Comparison of ENCODE assay signal across 10 cellular contexts in genomic region chr13:59750860-59751259, GRCh38.
DNase-seq lines count a peak whose midpoint lies in the region; ATAC-seq and TF ChIP-seq lines count a peak whose summit lies in the region.
"Had no signal": no experiment of that assay in that cellular context is flagged by ENCODE, and none has a peak within 500 bp of the region (broad histone marks: within the 10 kb centered on the region; RNA-seq: fewer than 3 reads in every experiment).

No MANE protein-coding gene starts in this region.

- H3K27me3 ChIP-seq in SK-N-SH (ENCODE audit: insufficient read depth), result no peaks in the 10 kb centered on the region

- DNase-seq in G401 (ENCODE audit: low spot score) (peak; percentile 89), SK-N-SH (peak; percentile 60), foreskin fibroblast (peak; percentile 65 to 84), occipital lobe (lab: John Stamatoyannopoulos, UW) (peak; percentile 71), posterior vena cava (ENCODE audit: low spot score) (no peak), GM20000 (ENCODE audit: low spot score) (no peak), omental fat pad (ENCODE audit: low spot score) (no peak)
- DNase-seq: activated CD4-positive, alpha-beta T cell treated with anti-CD3 and anti-CD28 coated beads for 1 hour; MV-4-11 had no signal

- H3K4me3 ChIP-seq in SK-N-SH (ENCODE audit: low read depth in 2 of 2, low read length in 1 of 2) (peak overlapping the region; percentile 36 to 41; a peak in 3 of 4 replicates), foreskin fibroblast (ENCODE audit: low read depth in 1 of 2, low read length in 2 of 2) (peak overlapping the region; percentile 19 to 35)

- peak overlapping the region; percentile 63 for H3K4me2 ChIP-seq in SK-N-SH

- H3K27ac ChIP-seq in SK-N-SH (ENCODE audit: low read depth in 2 of 2, low read length in 1 of 2), result peak overlapping the region; percentile 54 to 65

- CTCF ChIA-PET in SK-N-SH (lab: Yijun Ruan, JAX), result interaction anchor here (1.1 to 1.7 kb wide), 2 partner anchors 13 to 26 kb away, joined by 4 to 5 read pairs; no protein-coding TSS in a partner anchor

- POLR2A ChIA-PET in SK-N-SH (lab: Yijun Ruan, JAX), result no interaction called here

- peaks cover 13 to 66% of the 10 kb centered on the region in 2 experiments for H3K4me1 ChIP-seq in SK-N-SH (ENCODE audit: control insufficient read depth in 1 of 2, insufficient read depth in 2 of 2, low read depth in 1 of 2, low read length in 1 of 2)

- no peak for TF ChIP-seq EP300 in SK-N-SH (IDR thresholded peaks at IDR 0.05; ENCODE audit: borderline replicate concordance in 1 of 2, low read depth in 1 of 2, low read length in 1 of 2)

- H3K36me3 ChIP-seq in SK-N-SH (replicated peaks in 1 of 2; ENCODE audit: control insufficient read depth in 1 of 2, insufficient read depth in 2 of 2, low read length in 1 of 2), result no peaks in the 10 kb centered on the region

- in situ Hi-C loops in G401 (cut with HindIII; ENCODE audit: low sequenced_read_pairs), result no loop called here

- peak overlapping the region; percentile 23 for H2AFZ ChIP-seq in SK-N-SH (ENCODE audit: low read depth)

- no peaks in the 10 kb centered on the region for H3K9me2 ChIP-seq in SK-N-SH

- peak overlapping the region; percentile 34; the same call in 1 of the 2 replicates for H3K9ac ChIP-seq in SK-N-SH

- intact Hi-C loops in posterior vena cava (cut with DNase I), result no loop called here

- H3K9me3 ChIP-seq in SK-N-SH, result no peaks in the 10 kb centered on the region

- H3K79me2 ChIP-seq in SK-N-SH (ENCODE audit: insufficient read depth), result no peaks in the 10 kb centered on the region; the same call in 1 of the 2 replicates

- TF ChIP-seq CTCF in SK-N-SH (IDR thresholded peaks at IDR 0.05) (0 out of 2 replicates have a peak, but pooled peaks have one; percentile 20), foreskin fibroblast (IDR thresholded peaks at IDR 0.05; ENCODE audit: low read depth, low read length) (no peak), GM20000 (IDR thresholded peaks at IDR 0.05; ENCODE audit: extremely low read depth, missing control alignments) (no peak), omental fat pad (IDR thresholded peaks at IDR 0.05) (no peak)

- no peaks in the 10 kb centered on the region for H4K20me1 ChIP-seq in SK-N-SH (ENCODE audit: insufficient read depth)

- H3F3A ChIP-seq in SK-N-SH (replicated peaks; ENCODE audit: insufficient read depth), result peaks cover 25% of the 10 kb centered on the region

- 4% methylated on average over 7 of the region's 7 CpGs for WGBS in SK-N-SH (ENCODE audit: low lambda C conversion rate)

- peak; percentile 39; the same call in 1 of the 2 replicates for TF ChIP-seq RAD21 in SK-N-SH (IDR thresholded peaks at IDR 0.05; ENCODE audit: low read length)

- ATAC-seq in GM18873 (IDR thresholded peaks at IDR 0.05; ENCODE audit: low FRiP score, unreplicated experiment), result no peak
- no peak for ATAC-seq in omental fat pad (ENCODE audit: low FRiP score)

TF ChIP-seq in SK-N-SH, 30 proteins besides CTCF, POLR2A, EP300 and RAD21:
- TF ChIP-seq SMC3 (IDR thresholded peaks at IDR 0.05; ENCODE audit: low read depth, low read length) (peak; percentile 4; the same call in 1 of the 2 replicates), NFIC (IDR thresholded peaks at IDR 0.05; ENCODE audit: borderline replicate concordance) (no peak), MXI1 (IDR thresholded peaks at IDR 0.05; ENCODE audit: low read depth, low read length) (peak; percentile 92), TEAD4 (IDR thresholded peaks at IDR 0.05; ENCODE audit: borderline replicate concordance, insufficient read depth) (no peak)

Comparison
In these comparisons a context has a peak if more than half of its experiments do, and no peak if none do; other contexts are left out.
1. DNase-seq: peak in G401 (single experiment), SK-N-SH (single experiment), foreskin fibroblast (2 of 2) and occipital lobe (single experiment); none in posterior vena cava (single experiment), GM20000 (single experiment) and omental fat pad (single experiment).